ENCODE assay signal across 11 cellular contexts in the genomic region with DNA sequence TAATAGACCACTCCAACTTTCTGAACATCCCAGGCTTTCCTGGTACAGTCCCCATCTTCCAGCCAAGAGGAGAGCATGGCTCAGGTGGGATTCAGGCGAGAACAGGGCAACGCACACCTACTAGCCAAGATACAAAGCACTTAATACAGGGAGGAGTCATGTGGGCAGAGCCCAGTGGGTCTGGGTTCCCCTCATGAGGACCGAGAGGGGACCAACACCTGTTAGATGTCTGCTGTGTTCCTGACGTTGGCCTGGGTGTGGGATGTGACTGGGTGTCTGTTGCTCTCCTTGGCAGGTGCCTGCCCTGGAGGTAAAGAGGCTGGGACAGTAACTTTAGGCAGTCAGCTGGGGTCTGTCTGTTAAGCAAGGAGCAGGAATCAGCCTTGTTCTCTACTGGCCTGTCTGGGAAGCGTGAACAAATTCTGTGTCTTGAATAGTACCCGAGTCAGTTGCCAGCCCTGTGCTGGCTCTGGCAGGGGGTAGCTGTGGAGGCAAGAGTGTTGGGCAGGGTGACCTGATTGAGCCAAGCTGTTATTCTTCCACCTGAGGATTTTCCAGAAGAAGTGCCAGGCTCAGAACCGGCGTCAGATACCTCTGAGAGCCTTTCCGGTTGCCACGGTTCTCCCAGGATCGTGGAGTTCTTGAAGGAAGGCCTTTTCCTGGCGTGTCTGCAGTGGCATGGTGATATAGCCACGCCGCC. TPM values are rescaled to one million over a fixed set of nuclear protein-coding genes. Genes with fewer than 3 reads are reported as not detected.
A peak's percentile ranks its signal among the peaks of the same experiment; 100 is the strongest.
DNase-seq lines count a peak whose midpoint lies in the region; FAIRE-seq and TF ChIP-seq lines count a peak whose summit lies in the region.
"Had no signal": no experiment of that assay in that cellular context is flagged by ENCODE, and none has a peak within 500 bp of the region (broad histone marks: within the 10 kb centered on the region; RNA-seq: fewer than 3 reads in every experiment).

No MANE protein-coding gene starts in this region.

- no peak overlapping the region for H4K91ac ChIP-seq in H1 (replicated peaks; ENCODE audit: insufficient read length, low read length)
- H4K91ac ChIP-seq in mesenchymal stem cell (ENCODE audit: low read length), result no peak overlapping the region

- 85% methylated on average over 14 of the region's 14 CpGs; no CpG with 5 or more reads in 1 of the 2 experiments for whole genome bisulfite sequencing in H1 (ENCODE audit: extremely low coverage in 1 of 2, insufficient coverage in 1 of 2, insufficient read length in 1 of 2, insufficient replicate concordance in 2 of 2, low coverage in 1 of 2, low lambda C conversion rate in 2 of 2, missing lambda C conversion rate in 1 of 2), 2 experiments
- WGBS in mesenchymal stem cell, result 90% methylated on average over 14 of the region's 14 CpGs

- peaks cover under 1% of the 10 kb centered on the region; the same call in 1 of the 2 replicates for H3K23me2 ChIP-seq in H1 (ENCODE audit: low read depth, low read length)

- 0 out of 2 replicates have a peak overlapping the region, but pooled peaks have one; percentile 40 for H2BK15ac ChIP-seq in H1 (ENCODE audit: low read length)
- H2BK15ac ChIP-seq in mesenchymal stem cell (ENCODE audit: low read depth, poor library complexity, severe bottlenecking), result no peak overlapping the region

- POLR2A ChIA-PET in H1 (lab: Charles Lee; ENCODE audit: partially characterized antibody), result interaction anchor here (1.2 to 1.6 kb wide), 3 partner anchors 11 to 13 kb away, joined by 3 to 4 read pairs (median 4); no protein-coding TSS in a partner anchor

- no peak overlapping the region for H3K23ac ChIP-seq in H1 (ENCODE audit: insufficient read length)
- no peak overlapping the region for H3K23ac ChIP-seq in mesenchymal stem cell (ENCODE audit: low read length in 2 of 2)

- no peak overlapping the region; the same call in 1 of the 2 replicates for H3K4me2 ChIP-seq in OCI-LY1 (ENCODE audit: low read length)
- 0 out of 4 replicates have a peak overlapping the region, but pooled peaks of 1 of the 2 experiments have one; percentile 3 for H3K4me2 ChIP-seq in H1 (ENCODE audit: insufficient read depth in 1 of 2, low read depth in 2 of 2, low read length in 2 of 2)
- H3K4me2 ChIP-seq in mesenchymal stem cell (ENCODE audit: low read length, poor library complexity, severe bottlenecking), result no peak overlapping the region

- H3K18ac ChIP-seq in H1 (ENCODE audit: extremely low read depth, low read length) (0 out of 2 replicates have a peak overlapping the region, but pooled peaks have one; percentile 43), mesenchymal stem cell (ENCODE audit: low read depth in 1 of 2, low read length in 2 of 2) (no peak overlapping the region)

- H4K20me1 ChIP-seq in OCI-LY1 (ENCODE audit: insufficient read depth, low read length) (no peaks in the 10 kb centered on the region), H1 (replicated peaks in 1 of 2; ENCODE audit: control insufficient read depth in 1 of 2, insufficient read depth in 2 of 2, low read length in 2 of 2) (peaks cover 12 to 18% of the 10 kb centered on the region in 2 experiments)

- H4K8ac ChIP-seq in H1 (ENCODE audit: extremely low read depth, insufficient read depth, low read length), result peak overlapping the region; percentile 82
- no peak overlapping the region for H4K8ac ChIP-seq in mesenchymal stem cell (ENCODE audit: low read length)

- TF ChIP-seq POLR2A in H1 (IDR thresholded peaks at IDR 0.05; ENCODE audit: control extremely low read depth in 1 of 2, low read depth in 2 of 2, low read length in 2 of 2) (no peak), Peyer's patch (IDR thresholded peaks at IDR 0.05) (no peak)

- H3K9me2 ChIP-seq in OCI-LY1 (ENCODE audit: low read depth, low read length), result no peaks in the 10 kb centered on the region

- H2BK5ac ChIP-seq in H1 (ENCODE audit: low read depth, low read length) (peak overlapping the region; percentile 32; the same call in 1 of the 2 replicates), mesenchymal stem cell (ENCODE audit: low read depth, low read length, poor library complexity, severe bottlenecking) (no peak overlapping the region)

- peak overlapping the region; percentile 88; the same call in 1 of the 2 replicates for H2AK5ac ChIP-seq in H1 (ENCODE audit: low read depth, low read length)
- no peak overlapping the region for H2AK5ac ChIP-seq in mesenchymal stem cell (ENCODE audit: low read length, severe bottlenecking)

- H3K4ac ChIP-seq in H1 (replicated peaks; ENCODE audit: insufficient read length, low read depth, low read length) (no peak overlapping the region), mesenchymal stem cell (ENCODE audit: low read depth in 1 of 2, low read length in 2 of 2) (no peak overlapping the region)

- TF ChIP-seq CTCF in OCI-LY1 (IDR thresholded peaks at IDR 0.05; ENCODE audit: low read length) (no peak), H1 (IDR thresholded peaks at IDR 0.05; ENCODE audit: control extremely low read depth in 1 of 3, insufficient read depth in 1 of 3, low read depth in 1 of 3, low read length in 3 of 3) (no peak), Peyer's patch (IDR thresholded peaks at IDR 0.05) (no peak)

- H3K79me1 ChIP-seq in H1 (ENCODE audit: low read depth, low read length) (peaks cover 41% of the 10 kb centered on the region), mesenchymal stem cell (replicated peaks; ENCODE audit: low read length, poor library complexity, severe bottlenecking) (peaks cover 62% of the 10 kb centered on the region)

- H3K9ac ChIP-seq in OCI-LY1 (ENCODE audit: low read length) (no peak overlapping the region; the same call in 1 of the 2 replicates), H1 (replicated peaks in 1 of 4; ENCODE audit: extremely low read depth in 1 of 4, low read depth in 3 of 4, low read length in 3 of 4) (no peak overlapping the region), mesenchymal stem cell (ENCODE audit: low read length) (no peak overlapping the region)

- H2BK120ac ChIP-seq in H1 (replicated peaks; ENCODE audit: low read depth, low read length) (no peak overlapping the region), mesenchymal stem cell (ENCODE audit: low read depth, low read length) (no peak overlapping the region)

- H2AFZ ChIP-seq in OCI-LY1 (ENCODE audit: low read length) (no peak overlapping the region), H1 (ENCODE audit: low read length) (no peak overlapping the region), mesenchymal stem cell (ENCODE audit: low read depth, low read length) (no peak overlapping the region)

- TF ChIP-seq RAD21 in H1 (IDR thresholded peaks at IDR 0.05 in 1 of 2, conservative IDR thresholded peaks at IDR 0.05 in 1 of 2; ENCODE audit: low read depth in 2 of 2, low read length in 2 of 2), result no peak

- H2BK12ac ChIP-seq in H1 (ENCODE audit: low read depth, low read length) (peak overlapping the region; percentile 29; the same call in 1 of the 2 replicates), mesenchymal stem cell (ENCODE audit: low read length in 2 of 2) (no peak overlapping the region)

- FAIRE-seq in H1 (lab: Jason Lieb, UNC), result no peak
- FAIRE-seq: HTR-8/SVneo had no signal

- no peak overlapping the region for H3K4me3 ChIP-seq in OCI-LY1 (ENCODE audit: low read depth, low read length, poor library complexity, severe bottlenecking)
- H3K4me3 ChIP-seq in H1 (ENCODE audit: extremely low read depth in 1 of 4, insufficient read depth in 2 of 4, low read depth in 3 of 4, low read length in 4 of 4), result no peak overlapping the region
- H3K4me3 ChIP-seq in Peyer's patch, result no peak overlapping the region
- H3K4me3 ChIP-seq in mesenchymal stem cell (ENCODE audit: insufficient read depth in 1 of 2, low read depth in 1 of 2, low read length in 2 of 2), result no peak overlapping the region

- CTCF ChIA-PET in H1 (lab: Charles Lee; ENCODE audit: partially characterized antibody), result interaction anchor here (1.2 to 3.0 kb wide), 5 partner anchors 10 to 79 kb away, joined by 3 to 14 read pairs (median 5); no protein-coding TSS in a partner anchor

- no peak overlapping the region; the same call in 1 of the 2 replicates for H2BK20ac ChIP-seq in H1 (ENCODE audit: low read length)

- no peak for TF ChIP-seq EP300 in H1 (IDR thresholded peaks at IDR 0.05; ENCODE audit: borderline replicate concordance in 1 of 2, low read depth in 2 of 2, low read length in 2 of 2)

- DNase-seq in COLO668 (lab: John Stamatoyannopoulos, UW; ENCODE audit: unreplicated experiment), result peak; percentile 27
- no peak for DNase-seq in H1 (ENCODE audit: low read depth in 1 of 2, low spot score in 2 of 2)
- DNase-seq in putamen (ENCODE audit: low spot score), result peak; percentile 36
- DNase-seq in EL, result no peak
- DNase-seq in Peyer's patch, result no peak
- no peak for DNase-seq in mesenchymal stem cell
- DNase-seq: activated T-cell treated with anti-CD3 and anti-CD28 coated beads, Interleukin-2, amount 50 U/mL, for 4 hours; Caco-2; NCI-H1048 had no signal

- H3K36me3 ChIP-seq in OCI-LY1 (ENCODE audit: insufficient read depth, low read length) (peaks cover 47% of the 10 kb centered on the region), H1 (ENCODE audit: control insufficient read depth in 2 of 4, insufficient read depth in 4 of 4, low read length in 3 of 4) (no peaks in the 10 kb centered on the region; a peak in 1 of 8 replicates), Peyer's patch (no peaks in the 10 kb centered on the region), mesenchymal stem cell (ENCODE audit: control insufficient read depth in 1 of 2, insufficient read depth in 2 of 2, low read depth in 1 of 2, low read length in 2 of 2) (peaks cover 0 to 6% of the 10 kb centered on the region in 2 experiments)

- H3K79me2 ChIP-seq in OCI-LY1 (ENCODE audit: insufficient read depth, low read length) (peaks cover 82% of the 10 kb centered on the region), H1 (ENCODE audit: control insufficient read depth in 1 of 2, insufficient read depth in 2 of 2, low read length in 2 of 2) (peaks cover 42 to 92% of the 10 kb centered on the region in 2 experiments)

- H3K9me3 ChIP-seq in OCI-LY1 (ENCODE audit: low read length), result no peaks in the 10 kb centered on the region
- H3K9me3 ChIP-seq in H1 (ENCODE audit: insufficient read depth in 2 of 2, low read depth in 1 of 2, low read length in 1 of 2), result no peaks in the 10 kb centered on the region; a peak in 1 of 4 replicates
- no peaks in the 10 kb centered on the region for H3K9me3 ChIP-seq in Peyer's patch
- no peaks in the 10 kb centered on the region for H3K9me3 ChIP-seq in mesenchymal stem cell (ENCODE audit: control insufficient read depth, low read length)
- H3K9me3 ChIP-seq: Caco-2 had no signal

- H4K5ac ChIP-seq in H1 (ENCODE audit: insufficient read length, low read depth, low read length), result no peak overlapping the region

- no peaks in the 10 kb centered on the region for H3F3A ChIP-seq in OCI-LY1 (ENCODE audit: insufficient read depth, low read length)

- H3K27ac ChIP-seq in OCI-LY1 (ENCODE audit: low read depth, low read length, poor library complexity, severe bottlenecking) (peak overlapping the region; percentile 27), H1 (ENCODE audit: low read depth, low read length) (no peak overlapping the region), Peyer's patch (no peak overlapping the region), mesenchymal stem cell (ENCODE audit: low read length, poor library complexity, severe bottlenecking) (no peak overlapping the region)

- H3K14ac ChIP-seq in H1 (ENCODE audit: insufficient read length), result no peak overlapping the region
- no peak overlapping the region for H3K14ac ChIP-seq in mesenchymal stem cell (ENCODE audit: low read length in 2 of 2)

- peaks cover 73% of the 10 kb centered on the region for H3K4me1 ChIP-seq in OCI-LY1 (ENCODE audit: insufficient read depth, low read length, severe bottlenecking)
- peaks cover 14 to 42% (median 36%) of the 10 kb centered on the region in 4 experiments for H3K4me1 ChIP-seq in H1 (replicated peaks in 1 of 4; ENCODE audit: control insufficient read depth in 3 of 4, insufficient read depth in 4 of 4, low read length in 3 of 4)
- peaks cover 0 to 14% (median 0%) of the 10 kb centered on the region in 4 donors for H3K4me1 ChIP-seq in Peyer's patch
- peaks cover 54% of the 10 kb centered on the region for H3K4me1 ChIP-seq in mesenchymal stem cell (ENCODE audit: control insufficient read depth, insufficient read depth, low read depth, low read length)

- H3K27me3 ChIP-seq in OCI-LY1 (ENCODE audit: insufficient read depth, low read length) (no peaks in the 10 kb centered on the region), H1 (replicated peaks in 1 of 4; ENCODE audit: control insufficient read depth in 3 of 4, extremely low read depth in 1 of 4, insufficient read depth in 3 of 4, low read length in 3 of 4) (no peaks in the 10 kb centered on the region), Peyer's patch (no peaks in the 10 kb centered on the region), mesenchymal stem cell (ENCODE audit: control insufficient read depth in 1 of 2, insufficient read depth in 1 of 2, low read length in 2 of 2) (no peaks in the 10 kb centered on the region)

- H3K56ac ChIP-seq in H1 (replicated peaks; ENCODE audit: insufficient read length, low read depth, low read length), result no peak overlapping the region

RNA-seq across cellular contexts. Expression of gene BCR, which starts 56.3 kb away (rescaled TPM):
- 122 and 130 TPM in 2 replicates for total RNA-seq in H1 (2021; fragmentation: NEBNext Ultra II Directional; extraction: Animal tissue kit (Norgen Biotek cat#: 25700))
- 66.7 and 110 TPM in 2 replicates for polyA plus RNA-seq in H1 (2011; rRNA removed)
- polyA plus RNA-seq in H1 (2011; cell fraction: cytosol; rRNA removed), result 101 TPM
- polyA plus RNA-seq in H1 (2011; cell fraction: nucleus; rRNA removed), result 162 TPM
- 76.6 to 172 TPM (median 129 TPM) in 4 replicates for polyA plus RNA-seq in H1 (2012, experiment 1 of 2)
- polyA plus RNA-seq in H1 (2012, experiment 2 of 2), result 53.7 TPM
- polyA plus RNA-seq in H1 (2013, experiment 1 of 2), result 37.8 TPM
- 37.4 TPM for polyA plus RNA-seq in H1 (2013, experiment 2 of 2)
- 150 and 166 TPM in 2 replicates for polyA minus RNA-seq in H1 (2011; rRNA and poly(A)+ RNA removed)
- polyA minus RNA-seq in H1 (2011; cell fraction: cytosol; rRNA and poly(A)+ RNA removed), result 183 TPM
- polyA minus RNA-seq in H1 (2011; cell fraction: nucleus; rRNA and poly(A)+ RNA removed), result 71.0 TPM
- 10 to 100 TPM; 55.8 to 86.9 (median 66.1) TPM for total RNA-seq in Peyer's patch
- 7.3 TPM for polyA plus RNA-seq in mesenchymal stem cell (2013, experiment 1 of 2)
- 7.1 TPM for polyA plus RNA-seq in mesenchymal stem cell (2013, experiment 2 of 2)

Comparison
In these comparisons a context has a peak if more than half of its experiments do, and no peak if none do; other contexts are left out.
1. DNase-seq: peak in COLO668 (single experiment) and putamen (single experiment); none in H1 (0 of 2), EL (single experiment), Peyer's patch (0 of 3) and mesenchymal stem cell (single experiment).